23 cellular contexts compared by ENCODE assay signal in the genomic region with DNA sequence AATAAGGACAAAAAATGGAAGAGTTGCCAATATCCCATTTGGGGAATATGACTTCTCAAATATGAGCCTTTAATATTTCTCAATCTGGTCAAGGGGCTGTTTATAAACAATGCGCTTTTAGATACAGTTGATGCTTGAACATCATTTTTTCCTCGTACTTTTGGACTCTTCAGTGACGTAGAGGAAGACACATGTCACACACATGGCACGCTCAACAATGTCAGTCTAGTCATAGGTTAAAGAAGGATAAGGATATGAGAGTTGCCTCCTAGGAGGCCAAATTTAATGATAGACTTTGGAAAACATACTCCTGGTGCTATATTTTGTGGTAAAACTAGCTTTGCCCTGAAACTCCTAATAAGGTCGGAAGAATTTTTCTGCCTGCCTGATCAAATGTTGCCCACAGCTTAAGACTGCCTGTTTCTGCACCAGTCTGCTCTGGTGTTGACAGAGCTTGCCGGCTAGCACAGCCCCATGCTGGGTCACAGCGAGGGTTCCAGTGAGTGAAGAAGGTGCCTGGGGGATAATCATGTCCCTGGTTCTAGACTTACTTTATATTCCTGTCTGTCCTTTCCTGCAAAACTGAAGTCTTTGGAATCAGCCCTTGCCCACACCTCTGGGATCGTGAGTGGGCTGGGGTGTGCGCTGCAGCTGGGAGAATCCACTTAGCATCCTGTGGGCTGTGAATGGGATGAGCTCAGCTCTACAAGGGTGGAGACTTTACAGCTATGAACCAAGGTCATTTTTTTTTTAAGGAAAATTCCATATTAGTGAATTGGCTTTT.
DNase-seq lines count a peak whose midpoint lies in the region; ATAC-seq and TF ChIP-seq lines count a peak whose summit lies in the region.
"Had no signal": no experiment of that assay in that cellular context is flagged by ENCODE, and none has a peak within 500 bp of the region (broad histone marks: within the 10 kb centered on the region; RNA-seq: fewer than 3 reads in every experiment).

No MANE protein-coding gene starts in this region.

- TF ChIP-seq CTCF in right atrium auricular region (IDR thresholded peaks at IDR 0.05) (no peak), left ventricle myocardium inferior (IDR thresholded peaks at IDR 0.05; ENCODE audit: borderline replicate concordance) (no peak)

- H3K4me3 ChIP-seq in right atrium auricular region = no peak overlapping the region
- H3K4me3 ChIP-seq in left ventricle myocardium inferior = no peak overlapping the region
- H3K4me3 ChIP-seq: A549; BLaER1 treated with 17β-estradiol and CSF1 and Interleukin-3, amounts not matched to agents 10 nM and 100 nM; GM12878; GM23248 had no signal

- H3K27ac ChIP-seq in right atrium auricular region (no peak overlapping the region), left ventricle myocardium inferior (replicated peaks) (no peak overlapping the region)
- H3K27ac ChIP-seq: A549; BLaER1 treated with 17β-estradiol and CSF1 and Interleukin-3, amounts not matched to agents 10 nM and 100 nM; GM23248 had no signal

- no peaks in the 10 kb centered on the region for H3K27me3 ChIP-seq in right atrium auricular region
- no peaks in the 10 kb centered on the region for H3K27me3 ChIP-seq in left ventricle myocardium inferior (ENCODE audit: low read depth)
- H3K27me3 ChIP-seq: BE2C; BLaER1 treated with 17β-estradiol and CSF1 and Interleukin-3, amounts not matched to agents 10 nM and 100 nM had no signal

- ATAC-seq in HG03045 (IDR thresholded peaks at IDR 0.05; ENCODE audit: unreplicated experiment) = no peak
- ATAC-seq: A549, GM12878 had no signal

- no peaks in the 10 kb centered on the region for H3K36me3 ChIP-seq in right atrium auricular region
- H3K36me3 ChIP-seq in left ventricle myocardium inferior = no peaks in the 10 kb centered on the region
- H3K36me3 ChIP-seq: BE2C; BLaER1 treated with 17β-estradiol and CSF1 and Interleukin-3, amounts not matched to agents 10 nM and 100 nM had no signal

- H3K4me1 ChIP-seq in right atrium auricular region (no peaks in the 10 kb centered on the region), left ventricle myocardium inferior (no peaks in the 10 kb centered on the region)
- H3K4me1 ChIP-seq: A549; BE2C; BLaER1 treated with 17β-estradiol and CSF1 and Interleukin-3, amounts not matched to agents 10 nM and 100 nM had no signal

- H3K9me3 ChIP-seq in right atrium auricular region (no peaks in the 10 kb centered on the region), left ventricle myocardium inferior (replicated peaks) (no peaks in the 10 kb centered on the region)
- H3K9me3 ChIP-seq: A549, BE2C had no signal

- intact Hi-C loops in left ventricle myocardium inferior (cut with micrococcal nuclease) = no loop called here

- DNase-seq in right atrium auricular region (ENCODE audit: low spot score) (peak; percentile 50), left ventricle myocardium inferior (no peak), NCI-H1092 (lab: John Stamatoyannopoulos, UW) (peak; percentile 5), brain pericyte (ENCODE audit: low read depth, low spot score) (peak; percentile 43), retina (peak; percentile 63), OCI-M2 (lab: John Stamatoyannopoulos, UW; ENCODE audit: unreplicated experiment) (no peak)
- DNase-seq: 8988T; ACHN; AML-193; BE2C; CD4-positive, alpha-beta T cell; CD8-positive, alpha-beta memory T cell; DMS 273 treated with DMSO at 0.1 percent for 48 hours; DMS79; EL; GDM1; GM23248; H7; HCEC 1CT had no signal

Comparison
In these comparisons a context has a peak if more than half of its experiments do, and no peak if none do; other contexts are left out.
1. DNase-seq: peak in right atrium auricular region (single experiment), NCI-H1092 (single experiment), brain pericyte (single experiment) and retina (single experiment); none in left ventricle myocardium inferior (single experiment) and OCI-M2 (single experiment).